Comparison of ENCODE assay signal across 29 cellular contexts in genomic region chr1:50859657-50860056, GRCh38.
"Had no signal": no experiment of that assay in that cellular context is flagged by ENCODE, and none has a peak within 500 bp of the region (broad histone marks: within the 10 kb centered on the region; RNA-seq: fewer than 3 reads in every experiment).

No MANE protein-coding gene starts in this region.

- H3K4me1 ChIP-seq: colonic mucosa, esophagus muscularis mucosa, esophagus squamous epithelium, foreskin keratinocyte, gastrocnemius medialis, gastroesophageal sphincter, heart left ventricle had no signal

- FAIRE-seq: colon, endometrium, endothelial cell of umbilical vein, frontal cortex had no signal

- H3K4me2 ChIP-seq: hepatocyte had no signal

- H3K4me3 ChIP-seq: colonic mucosa, coronary artery, dorsolateral prefrontal cortex, esophagus muscularis mucosa, esophagus squamous epithelium, gastroesophageal sphincter, heart left ventricle, heart right ventricle, hepatocyte had no signal

- H3K27ac ChIP-seq: colonic mucosa, coronary artery, dorsolateral prefrontal cortex, epithelial cell of prostate, esophagus muscularis mucosa, esophagus squamous epithelium, foreskin keratinocyte, gastrocnemius medialis, gastroesophageal sphincter, heart left ventricle, heart right ventricle, hepatocyte had no signal

- DNase-seq: colonic mucosa; cortex of kidney; dermis blood vessel endothelial cell; dorsolateral prefrontal cortex; effector CD4-positive, alpha-beta T cell; effector CD8-positive, alpha-beta T cell; effector memory CD4-positive, alpha-beta T cell; effector memory CD8-positive, alpha-beta T cell; endodermal cell; erythroblast; esophagus squamous epithelium; foreskin fibroblast; foreskin keratinocyte; foreskin melanocyte; gastrocnemius medialis; glutamatergic neuron; head of caudate nucleus; heart left ventricle; heart right ventricle had no signal

- ATAC-seq: effector memory CD8-positive, alpha-beta T cell; esophagus mucosa; foreskin keratinocyte; gastrocnemius medialis; gastroesophageal sphincter; heart left ventricle; heart right ventricle had no signal

- H3K9me3 ChIP-seq: colonic mucosa, gastrocnemius medialis had no signal

- H3K36me3 ChIP-seq: colonic mucosa, esophagus muscularis mucosa, esophagus squamous epithelium, gastrocnemius medialis, gastroesophageal sphincter, heart left ventricle, heart right ventricle had no signal
